In genomic region chr1:161160763-161161162, GRCh38 we compare ENCODE assay signal across 1 cellular context.
TF ChIP-seq lines count a peak whose summit lies in the region.

No MANE protein-coding gene starts in this region.

TF ChIP-seq in HEK293, 187 proteins besides CTCF, POLR2A, EP300 and RAD21 (continued from another document):
- peak; percentile 96 for TF ChIP-seq PRDM10 (tag by site-specific recombination; IDR thresholded peaks at IDR 0.05)
- no peak for TF ChIP-seq ZNF146 (tag by site-specific recombination; IDR thresholded peaks at IDR 0.05)
- no peak for TF ChIP-seq ZNF311 (tag by site-specific recombination; IDR thresholded peaks at IDR 0.05; ENCODE audit: borderline replicate concordance)
- no peak for TF ChIP-seq ZBTB26 (tag by site-specific recombination; optimal IDR thresholded peaks at IDR 0.05)
